12 cellular contexts compared by ENCODE assay signal in the genomic region with DNA sequence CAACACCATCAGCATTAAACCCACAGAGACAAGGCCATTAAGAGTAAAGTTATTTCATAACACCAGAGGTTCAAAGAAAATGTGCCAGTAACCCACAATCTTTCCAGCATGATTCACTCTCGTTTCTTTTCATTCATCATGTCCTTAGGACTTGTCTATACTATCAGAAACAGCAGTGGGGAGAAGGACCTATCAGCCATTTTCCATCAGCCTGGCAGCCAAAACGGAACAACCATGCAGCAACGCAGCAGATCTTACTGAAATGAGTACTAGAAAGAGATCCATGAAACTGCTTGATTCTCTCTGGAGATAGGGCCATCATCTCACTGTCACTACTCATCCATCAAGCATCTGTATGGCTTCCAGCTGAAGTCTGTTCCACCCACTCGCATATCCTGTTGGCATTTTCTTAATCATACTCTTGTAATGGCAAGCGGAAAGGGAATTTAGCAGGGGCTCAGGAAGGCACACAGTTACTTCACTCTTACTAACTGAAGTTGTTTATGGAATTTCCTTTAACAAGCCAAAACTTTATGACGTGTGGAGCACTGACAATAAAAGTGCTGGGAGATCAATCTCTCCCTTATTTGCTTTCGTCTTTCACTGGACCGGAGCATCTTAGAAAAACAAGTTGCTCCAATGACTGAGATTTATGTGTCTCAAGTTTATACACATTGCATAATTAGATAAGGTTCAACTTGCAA.
A peak's percentile ranks its signal among the peaks of the same experiment; 100 is the strongest.
DNase-seq lines count a peak whose midpoint lies in the region; ATAC-seq and FAIRE-seq lines count a peak whose summit lies in the region.
"Had no signal": no experiment of that assay in that cellular context is flagged by ENCODE, and none has a peak within 500 bp of the region (broad histone marks: within the 10 kb centered on the region; RNA-seq: fewer than 3 reads in every experiment).

No MANE protein-coding gene starts in this region.

- peaks cover 13% of the 10 kb centered on the region for H3K4me1 Mint-ChIP-seq in activated T-cell treated with anti-CD3 and anti-CD28 coated beads, Interleukin-2, amount 50 U/mL, for 72 hours (ENCODE audit: low read depth)

- no peak for FAIRE-seq in urothelium cell line (lab: Jason Lieb, UNC)

- H3K4me3 Mint-ChIP-seq in activated T-cell treated with anti-CD3 and anti-CD28 coated beads, Interleukin-2, amount 50 U/mL, for 72 hours, result peak overlapping the region in 1 of 2 donors; percentile 51
- H3K4me3 Mint-ChIP-seq: natural killer cell had no signal

- no peaks in the 10 kb centered on the region for H3K9me3 Mint-ChIP-seq in activated T-cell treated with anti-CD3 and anti-CD28 coated beads, Interleukin-2, amount 50 U/mL, for 72 hours
- H3K9me3 Mint-ChIP-seq: natural killer cell had no signal

- H3K27ac Mint-ChIP-seq in activated T-cell treated with anti-CD3 and anti-CD28 coated beads, Interleukin-2, amount 50 U/mL, for 72 hours, result peak overlapping the region; percentile 13

- ATAC-seq in activated T-cell treated with anti-CD3 and anti-CD28 coated beads, Interleukin-2, amount 50 U/mL, for 72 hours (replicated peaks in 1 of 2), result peak; percentile 73 to 80
- no peak for ATAC-seq in HG02759 (IDR thresholded peaks at IDR 0.05; ENCODE audit: unreplicated experiment)

- no peaks in the 10 kb centered on the region for H3K36me3 Mint-ChIP-seq in activated T-cell treated with anti-CD3 and anti-CD28 coated beads, Interleukin-2, amount 50 U/mL, for 72 hours (ENCODE audit: insufficient read depth in 2 of 2)
- H3K36me3 Mint-ChIP-seq: natural killer cell had no signal

- H3K27me3 Mint-ChIP-seq in activated T-cell treated with anti-CD3 and anti-CD28 coated beads, Interleukin-2, amount 50 U/mL, for 72 hours (ENCODE audit: low read depth), result no peaks in the 10 kb centered on the region

- DNase-seq in stimulated activated naive CD4-positive, alpha-beta T cell treated with Interleukin-2 at 50 U/mL for 16 hours (lab: John Stamatoyannopoulos, UW), result peak; percentile 4
- DNase-seq in stimulated activated naive CD4-positive, alpha-beta T cell (lab: John Stamatoyannopoulos, UW), result no peak
- peak; percentile 6 to 8 for DNase-seq in activated T-cell treated with anti-CD3 and anti-CD28 coated beads, Interleukin-2, amount 50 U/mL, for 72 hours
- DNase-seq in kidney glomerular epithelial cell (lab: John Stamatoyannopoulos, UW) (peak; percentile 75), urothelium cell line (ENCODE audit: low spot score) (peak; percentile 31), NCI-H1048 (lab: John Stamatoyannopoulos, UW) (no peak), midbrain (lab: John Stamatoyannopoulos, UW) (no peak)
- DNase-seq: activated CD4-positive, CD25-positive, alpha-beta regulatory T cell treated with anti-CD3 and anti-CD28 coated beads, Interleukin-2, amount 50 U/mL, for 72 hours; aorta; hippocampal formation; natural killer cell had no signal

Comparison
In these comparisons a context has a peak if more than half of its experiments do, and no peak if none do; other contexts are left out.
1. DNase-seq: peak in stimulated activated naive CD4-positive, alpha-beta T cell treated with Interleukin-2 at 50 U/mL for 16 hours (single experiment), activated T-cell treated with anti-CD3 and anti-CD28 coated beads, Interleukin-2, amount 50 U/mL, for 72 hours (2 of 2), kidney glomerular epithelial cell (single experiment) and urothelium cell line (single experiment); none in stimulated activated naive CD4-positive, alpha-beta T cell (0 of 6), NCI-H1048 (single experiment) and midbrain (single experiment).